In the genomic region with DNA sequence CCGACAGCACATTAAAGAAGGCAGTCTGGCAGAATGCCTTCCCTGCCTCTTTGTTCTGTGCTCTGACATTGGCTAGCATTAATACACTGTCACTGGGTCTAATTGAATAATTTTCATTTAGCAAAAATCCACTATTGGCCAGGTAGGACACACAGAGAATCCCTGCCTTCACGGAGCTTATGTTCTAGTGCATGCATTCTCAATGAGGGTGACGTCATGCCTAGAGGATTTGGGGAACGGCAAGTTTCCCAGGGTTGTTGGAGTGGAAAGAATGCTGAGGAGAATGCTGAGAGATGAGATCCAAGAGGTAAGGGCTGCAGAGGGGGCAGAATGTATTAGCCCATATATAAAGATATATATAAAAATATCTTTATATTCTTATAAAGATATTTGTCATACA, we compare ENCODE assay signal across 38 cellular contexts.
"Had no signal": no experiment of that assay in that cellular context is flagged by ENCODE, and none has a peak within 500 bp of the region (broad histone marks: within the 10 kb centered on the region; RNA-seq: fewer than 3 reads in every experiment).

No MANE protein-coding gene starts in this region.

- H3K4me1 ChIP-seq: adrenal gland, ascending aorta had no signal

- FAIRE-seq: bronchial epithelial cell, TTC549 had no signal

- H3K27ac ChIP-seq: adrenal gland, ascending aorta, cardiac muscle cell, VCaP had no signal

- H3K9me3 Mint-ChIP-seq: activated B cell treated with CpG ODN at 0.5 μM for 24 hours; activated CD4-positive, alpha-beta memory T cell treated with anti-CD3 and anti-CD28 coated beads for 36 hours; activated CD4-positive, alpha-beta T cell treated with anti-CD3 and anti-CD28 coated beads, Interleukin-2, amount 10 ng/mL, durations not matched to agents 24 days and 14 days; activated CD8-positive, alpha-beta T cell treated with anti-CD3 and anti-CD28 coated beads for 36 hours; activated naive CD4-positive, alpha-beta T cell treated with anti-CD3 and anti-CD28 coated beads for 36 hours; activated naive CD8-positive, alpha-beta T cell treated with anti-CD3 and anti-CD28 coated beads for 36 hours; activated T-cell treated with anti-CD3 and anti-CD28 coated beads, Interleukin-2, amount 50 U/mL, for 4 hours; activated T-helper 1 cell treated with anti-CD3 and anti-CD28 coated beads, Interleukin-12 subunit alpha, Interleukin-12 subunit beta, Interleukin-2, Interleukin-4 antibody, amounts not matched to agents 30 ng/mL and 10 ng/mL and 1 ng/mL, durations not matched to agents 14 hours and 24 hours and 36 hours; T-helper 1 cell treated with Interleukin-12 subunit alpha and Interleukin-12 subunit beta and Interleukin-4 antibody, amounts not matched to agents 30 μg/mL and 1 μg/mL, for 36 hours; T-helper 2 cell treated with Interferon-gamma antibody and Interleukin-4, amounts not matched to agents 5 μg/mL and 100 μg/mL, for 36 hours had no signal

- H3K4me3 ChIP-seq: adrenal gland, ascending aorta, cardiac muscle cell had no signal

- H3K27ac Mint-ChIP-seq: activated B cell treated with CpG ODN at 0.5 μM for 24 hours; activated CD4-positive, alpha-beta memory T cell treated with anti-CD3 and anti-CD28 coated beads for 36 hours; activated CD4-positive, alpha-beta T cell treated with anti-CD3 and anti-CD28 coated beads, Interleukin-2, amount 10 ng/mL, durations not matched to agents 24 days and 14 days; activated CD8-positive, alpha-beta T cell treated with anti-CD3 and anti-CD28 coated beads for 36 hours; activated naive CD4-positive, alpha-beta T cell treated with anti-CD3 and anti-CD28 coated beads for 36 hours; activated naive CD4-positive, alpha-beta T cell treated with anti-CD3 and anti-CD28 coated beads, Interleukin-2, amount 50 U/mL, for 72 hours; activated naive CD8-positive, alpha-beta T cell treated with anti-CD3 and anti-CD28 coated beads for 36 hours; activated T-cell treated with anti-CD3 and anti-CD28 coated beads, Interleukin-2, amount 50 U/mL, for 72 hours; activated T-helper 1 cell treated with anti-CD3 and anti-CD28 coated beads, Interleukin-12 subunit alpha, Interleukin-12 subunit beta, Interleukin-2, Interleukin-4 antibody, amounts not matched to agents 30 ng/mL and 10 ng/mL and 1 ng/mL, durations not matched to agents 14 hours and 24 hours and 36 hours; activated T-helper 17 cell treated with anti-CD3 and anti-CD28 coated beads, Interleukin-2, amount 50 U/mL, for 72 hours; brain; T-helper 1 cell treated with Interleukin-12 subunit alpha and Interleukin-12 subunit beta and Interleukin-4 antibody, amounts not matched to agents 30 μg/mL and 1 μg/mL, for 36 hours; T-helper 2 cell treated with Interferon-gamma antibody and Interleukin-4, amounts not matched to agents 5 μg/mL and 100 μg/mL, for 36 hours had no signal

- H3K9me3 ChIP-seq: adrenal gland, ascending aorta had no signal

- H3K36me3 Mint-ChIP-seq: activated CD4-positive, alpha-beta memory T cell treated with anti-CD3 and anti-CD28 coated beads for 36 hours; activated naive CD4-positive, alpha-beta T cell treated with anti-CD3 and anti-CD28 coated beads, Interleukin-2, amount 50 U/mL, for 72 hours; activated naive CD8-positive, alpha-beta T cell treated with anti-CD3 and anti-CD28 coated beads for 36 hours; brain had no signal

- H3K4me1 Mint-ChIP-seq: activated B cell treated with CpG ODN at 0.5 μM for 24 hours; activated CD4-positive, alpha-beta T cell treated with anti-CD3 and anti-CD28 coated beads, Interleukin-2, amount 10 ng/mL, durations not matched to agents 24 days and 14 days; activated naive CD8-positive, alpha-beta T cell treated with anti-CD3 and anti-CD28 coated beads for 36 hours; activated T-helper 17 cell treated with anti-CD3 and anti-CD28 coated beads, Interleukin-2, amount 50 U/mL, for 72 hours; brain; central memory CD8-positive, alpha-beta T cell had no signal

- DNase-seq: activated B cell treated with CpG ODN at 0.5 μM for 24 hours; activated CD4-positive, alpha-beta memory T cell treated with anti-CD3 and anti-CD28 coated beads for 36 hours; activated CD4-positive, alpha-beta T cell treated with anti-CD3 and anti-CD28 coated beads for 4 hours; activated CD4-positive, alpha-beta T cell treated with anti-CD3 and anti-CD28 coated beads, Interleukin-2, amount 10 ng/mL, durations not matched to agents 24 days and 14 days; activated CD4-positive, alpha-beta T cell treated with anti-CD3 and anti-CD28 coated beads, Interleukin-2, amount 50 U/mL, for 1 hour; activated CD4-positive, alpha-beta T cell treated with anti-CD3 and anti-CD28 coated beads, Interleukin-2, amount 50 U/mL, for 4 hours; activated CD4-positive, CD25-positive, alpha-beta regulatory T cell treated with anti-CD3 and anti-CD28 coated beads, Interleukin-2, amount 50 U/mL, for 72 hours; activated CD8-positive, alpha-beta memory T cell treated with anti-CD3 and anti-CD28 coated beads, Interleukin-2, amount 50 U/mL, for 4 hours; activated CD8-positive, alpha-beta T cell treated with anti-CD3 and anti-CD28 coated beads for 36 hours; activated effector memory CD4-positive, alpha-beta T cell treated with anti-CD3 and anti-CD28 coated beads, Interleukin-2, amount 50 U/mL, for 16 hours; activated gamma-delta T cell treated with Interleukin-2 at 50 U/mL for 16 hours; activated naive CD4-positive, alpha-beta T cell; activated naive CD4-positive, alpha-beta T cell treated with anti-CD3 and anti-CD28 coated beads for 36 hours; activated naive CD4-positive, alpha-beta T cell treated with anti-CD3 and anti-CD28 coated beads, Interleukin-2, amount 50 U/mL, for 16 hours; activated naive CD8-positive, alpha-beta T cell treated with anti-CD3 and anti-CD28 coated beads for 36 hours; activated T-cell treated with anti-CD3 and anti-CD28 coated beads for 4 hours; activated T-cell treated with anti-CD3 and anti-CD28 coated beads, Interleukin-2, amount 50 U/mL, for 1 hour; activated T-cell treated with anti-CD3 and anti-CD28 coated beads, Interleukin-2, amount 50 U/mL, for 4 hours; activated T-cell treated with anti-CD3 and anti-CD28 coated beads, Interleukin-2, amount 50 U/mL, for 72 hours; adrenal gland; amniotic stem cell; caudate nucleus; cerebellar nuclear complex; T-helper 1 cell; T-helper 2 cell; T-helper 9 cell had no signal

- ATAC-seq: activated CD8-positive, alpha-beta T cell treated with anti-CD3 and anti-CD28 coated beads for 36 hours; activated naive CD4-positive, alpha-beta T cell treated with anti-CD3 and anti-CD28 coated beads, Interleukin-2, amount 50 U/mL, for 72 hours; activated T-cell treated with anti-CD3 and anti-CD28 coated beads, Interleukin-2, amount 50 U/mL, for 4 hours; activated T-cell treated with anti-CD3 and anti-CD28 coated beads, Interleukin-2, amount 50 U/mL, for 72 hours; activated T-helper 17 cell treated with anti-CD3 and anti-CD28 coated beads, Interleukin-2, amount 50 U/mL, for 72 hours had no signal

- H3K36me3 ChIP-seq: adrenal gland, ascending aorta, cardiac muscle cell had no signal

- H3K27me3 ChIP-seq: adrenal gland, ascending aorta, cardiac muscle cell had no signal

- H3K27me3 Mint-ChIP-seq: activated CD4-positive, alpha-beta memory T cell treated with anti-CD3 and anti-CD28 coated beads for 36 hours; activated CD4-positive, alpha-beta T cell treated with anti-CD3 and anti-CD28 coated beads, Interleukin-2, amount 10 ng/mL, durations not matched to agents 24 days and 14 days; brain; central memory CD8-positive, alpha-beta T cell had no signal

- H3K4me3 Mint-ChIP-seq: activated B cell treated with CpG ODN at 0.5 μM for 24 hours; activated CD4-positive, alpha-beta memory T cell treated with anti-CD3 and anti-CD28 coated beads for 36 hours; activated CD4-positive, alpha-beta T cell treated with anti-CD3 and anti-CD28 coated beads, Interleukin-2, amount 10 ng/mL, durations not matched to agents 24 days and 14 days; activated CD8-positive, alpha-beta T cell treated with anti-CD3 and anti-CD28 coated beads for 36 hours; activated naive CD4-positive, alpha-beta T cell treated with anti-CD3 and anti-CD28 coated beads for 36 hours; activated naive CD8-positive, alpha-beta T cell treated with anti-CD3 and anti-CD28 coated beads for 36 hours; activated T-cell treated with anti-CD3 and anti-CD28 coated beads, Interleukin-2, amount 50 U/mL, for 4 hours; activated T-cell treated with anti-CD3 and anti-CD28 coated beads, Interleukin-2, amount 50 U/mL, for 72 hours; activated T-helper 1 cell treated with anti-CD3 and anti-CD28 coated beads, Interleukin-12 subunit alpha, Interleukin-12 subunit beta, Interleukin-2, Interleukin-4 antibody, amounts not matched to agents 30 ng/mL and 10 ng/mL and 1 ng/mL, durations not matched to agents 14 hours and 24 hours and 36 hours; activated T-helper 17 cell treated with anti-CD3 and anti-CD28 coated beads, Interleukin-2, amount 50 U/mL, for 72 hours; brain; central memory CD8-positive, alpha-beta T cell; T-helper 1 cell treated with Interleukin-12 subunit alpha and Interleukin-12 subunit beta and Interleukin-4 antibody, amounts not matched to agents 30 μg/mL and 1 μg/mL, for 36 hours; T-helper 2 cell treated with Interferon-gamma antibody and Interleukin-4, amounts not matched to agents 5 μg/mL and 100 μg/mL, for 36 hours had no signal
